In the genomic region with DNA sequence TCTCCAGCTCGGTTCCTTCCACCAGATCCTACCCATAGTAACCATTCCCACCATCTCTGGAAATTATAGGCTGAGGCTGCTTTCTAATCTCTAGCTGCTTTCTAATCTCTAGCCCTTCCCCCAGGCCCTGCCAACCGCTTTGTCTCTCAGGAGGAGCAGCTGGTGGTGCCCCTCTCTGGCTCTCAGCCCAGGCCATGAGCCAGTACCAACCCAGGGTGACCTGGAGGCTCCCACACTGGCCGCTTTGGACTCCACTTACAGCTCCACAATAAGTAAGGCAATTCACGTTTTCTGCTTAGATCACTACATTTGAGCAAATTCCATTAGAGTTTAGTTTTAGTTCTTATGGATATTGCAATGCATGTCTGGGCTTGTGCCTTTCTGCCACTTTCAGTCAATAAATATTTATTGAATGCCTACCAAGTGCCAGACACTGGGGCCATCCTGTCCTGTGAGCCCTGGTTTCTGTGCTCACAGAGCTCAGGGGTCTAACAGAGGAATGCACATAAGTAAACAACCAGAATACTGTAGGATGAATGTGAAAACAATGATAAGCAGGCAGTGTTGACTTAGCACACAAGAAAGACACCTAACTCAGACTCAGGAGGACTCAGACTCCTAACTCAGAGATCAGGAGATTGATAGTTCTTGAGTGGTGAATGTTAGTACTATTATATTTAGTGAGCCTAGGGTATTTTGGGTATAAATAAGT, we compare ENCODE assay signal across 18 cellular contexts. TPM values are rescaled to one million over a fixed set of nuclear protein-coding genes. Genes with fewer than 3 reads are reported as not detected.
DNase-seq lines count a peak whose midpoint lies in the region; ATAC-seq, FAIRE-seq and TF ChIP-seq lines count a peak whose summit lies in the region.
"Had no signal": no experiment of that assay in that cellular context is flagged by ENCODE, and none has a peak within 500 bp of the region (broad histone marks: within the 10 kb centered on the region; RNA-seq: fewer than 3 reads in every experiment).

No MANE protein-coding gene starts in this region.

- H3K4ac ChIP-seq in IMR-90 (ENCODE audit: low read depth, low read length) = peak overlapping the region; percentile 58; the same call in 1 of the 2 replicates

- no peak overlapping the region for H2BK20ac ChIP-seq in IMR-90 (ENCODE audit: low read depth, low read length)

- H3K36me3 ChIP-seq in mammary epithelial cell (ENCODE audit: insufficient read depth, low read length) (peaks cover 33% of the 10 kb centered on the region), IMR-90 (ENCODE audit: control insufficient read depth, insufficient read depth, low read length) (peaks cover 40% of the 10 kb centered on the region), endothelial cell of umbilical vein (ENCODE audit: control insufficient read depth in 2 of 2, extremely low read depth in 1 of 2, insufficient read depth in 2 of 2, low read length in 2 of 2) (peaks cover 2 to 22% of the 10 kb centered on the region in 2 experiments)

- H2BK15ac ChIP-seq in IMR-90 (ENCODE audit: low read depth, low read length) = no peak overlapping the region

- H3K23ac ChIP-seq in IMR-90 (ENCODE audit: low read depth, low read length) = peak overlapping the region; percentile 35; the same call in 1 of the 2 replicates

- no peak overlapping the region; the same call in 1 of the 2 replicates for H4K91ac ChIP-seq in IMR-90 (ENCODE audit: insufficient read depth, low read depth, low read length)

- no peak overlapping the region for H3K14ac ChIP-seq in IMR-90 (replicated peaks; ENCODE audit: low read depth, low read length)

- H3K4me1 ChIP-seq in mammary epithelial cell (ENCODE audit: insufficient read depth, low read length) (peaks cover 7% of the 10 kb centered on the region), IMR-90 (ENCODE audit: control insufficient read depth, insufficient read depth, low read length) (peaks cover 6% of the 10 kb centered on the region; the same call in 1 of the 2 replicates), endothelial cell of umbilical vein (ENCODE audit: control insufficient read depth, extremely low read depth, insufficient read depth, low read length) (no peaks in the 10 kb centered on the region)

- CTCF ChIA-PET in MCF 10A (lab: Yijun Ruan, JAX) = interaction anchor here (0.8 to 1.8 kb wide), 4 partner anchors 19 to 98 kb away, joined by 3 to 7 read pairs (median 3); no protein-coding TSS in a partner anchor
- CTCF ChIA-PET in mammary epithelial cell (lab: Charles Lee; ENCODE audit: low non-redundant PET) = no interaction called here
- CTCF ChIA-PET in IMR-90 (lab: Yijun Ruan, JAX) = no interaction called here
- CTCF ChIA-PET in endothelial cell of umbilical vein (lab: Charles Lee) = no interaction called here

- no peak for TF ChIP-seq POLR2A in IMR-90 (IDR thresholded peaks at IDR 0.05; ENCODE audit: low read depth, low read length)
- TF ChIP-seq POLR2A in endothelial cell of umbilical vein (IDR thresholded peaks at IDR 0.05; ENCODE audit: low read depth, low read length) = no peak

- H3K9me3 Mint-ChIP-seq in MCF 10A (ENCODE audit: unreplicated experiment) = no peaks in the 10 kb centered on the region
- H3K9me3 Mint-ChIP-seq: CD8-positive, alpha-beta T cell had no signal

- dilution Hi-C loops in mammary epithelial cell (cut with HindIII; ENCODE audit: low sequenced_read_pairs) (no loop called here), IMR-90 (cut with HindIII; ENCODE audit: low sequenced_read_pairs, unreplicated experiment) (no loop called here), endothelial cell of umbilical vein (cut with MboI; ENCODE audit: extremely low pct_ligation_motif_present, low sequenced_read_pairs) (no loop called here)

- H3K79me2 ChIP-seq in mammary epithelial cell (ENCODE audit: insufficient read depth, low read length) = no peaks in the 10 kb centered on the region
- H3K79me2 ChIP-seq in endothelial cell of umbilical vein (ENCODE audit: control insufficient read depth, insufficient read depth, low read length) = no peaks in the 10 kb centered on the region

- H3K4me1 Mint-ChIP-seq in MCF 10A (ENCODE audit: insufficient read depth, unreplicated experiment) = no peaks in the 10 kb centered on the region

- peak; percentile 28 for FAIRE-seq in endothelial cell of umbilical vein (lab: Jason Lieb, UNC)
- FAIRE-seq: K562 had no signal

- H3K9me3 ChIP-seq in mammary epithelial cell (replicated peaks; ENCODE audit: insufficient read depth, low read length) = no peaks in the 10 kb centered on the region
- no peaks in the 10 kb centered on the region for H3K9me3 ChIP-seq in IMR-90 (ENCODE audit: control insufficient read depth, insufficient read depth, low read length)
- H3K9me3 ChIP-seq in endothelial cell of umbilical vein (replicated peaks; ENCODE audit: control insufficient read depth, insufficient read depth, low read length) = no peaks in the 10 kb centered on the region
- H3K9me3 ChIP-seq: neutrophil had no signal

- H2AK9ac ChIP-seq in IMR-90 (replicated peaks; ENCODE audit: low read depth, low read length, poor library complexity) = peak overlapping the region; percentile 2

- H3K27me3 Mint-ChIP-seq in MCF 10A (ENCODE audit: insufficient read depth, unreplicated experiment) = no peaks in the 10 kb centered on the region

- peak overlapping the region; percentile 5; the same call in 1 of the 2 replicates for H2BK120ac ChIP-seq in IMR-90 (ENCODE audit: low read depth, low read length)

- H3K56ac ChIP-seq in IMR-90 (ENCODE audit: extremely low read depth, insufficient read depth, low read length) = no peak overlapping the region

- 0 out of 4 replicates have a peak overlapping the region, but pooled peaks of 1 of the 2 experiments have one; percentile 14 for H4K8ac ChIP-seq in IMR-90 (ENCODE audit: low read depth in 2 of 2, low read length in 2 of 2)

- H3K9ac ChIP-seq in mammary epithelial cell (ENCODE audit: insufficient read depth, low read length) (no peak overlapping the region), IMR-90 (ENCODE audit: low read depth, low read length) (no peak overlapping the region), endothelial cell of umbilical vein (replicated peaks; ENCODE audit: extremely low read depth, insufficient read depth, low read length) (no peak overlapping the region)

- peak overlapping the region; percentile 43 for H2BK5ac ChIP-seq in IMR-90 (ENCODE audit: low read depth, low read length, poor library complexity, severe bottlenecking)

- in situ Hi-C loops in mammary epithelial cell (cut with MboI; ENCODE audit: low sequenced_read_pairs in 2 of 2) (no loop called here), IMR-90 (cut with MboI; ENCODE audit: low sequenced_read_pairs) (loop anchor here (10.0 kb wide), 1 partner anchor 61 kb away; no protein-coding TSS in a partner anchor)

- H4K20me1 ChIP-seq in mammary epithelial cell (ENCODE audit: insufficient read depth, low read length) (no peaks in the 10 kb centered on the region), IMR-90 (ENCODE audit: insufficient read depth, low read length) (no peaks in the 10 kb centered on the region), endothelial cell of umbilical vein (replicated peaks; ENCODE audit: control insufficient read depth, extremely low read depth, insufficient read depth, low read length) (no peaks in the 10 kb centered on the region)

- ATAC-seq in IMR-90 (ENCODE audit: low read depth) = peak; percentile 65
- ATAC-seq: CD8-positive, alpha-beta T cell; HCT116; K562 had no signal

- H3K27me3 ChIP-seq in mammary epithelial cell (ENCODE audit: insufficient read depth, low read length) (no peaks in the 10 kb centered on the region), IMR-90 (ENCODE audit: control insufficient read depth, insufficient read depth, low read length) (no peaks in the 10 kb centered on the region; the same call in 1 of the 2 replicates), endothelial cell of umbilical vein (ENCODE audit: control insufficient read depth in 2 of 2, insufficient read depth in 2 of 2, low read length in 2 of 2) (no peaks in the 10 kb centered on the region)
- H3K27me3 ChIP-seq: neutrophil had no signal

- peak overlapping the region; percentile 89 for H3K18ac ChIP-seq in IMR-90 (ENCODE audit: low read depth, low read length)

- peak overlapping the region; percentile 77 for H4K5ac ChIP-seq in IMR-90 (ENCODE audit: low read depth, low read length)

- POLR2A ChIA-PET in MCF 10A (lab: Yijun Ruan, JAX) = interaction anchor here (0.6 to 1.1 kb wide), 2 partner anchors 12 to 158 kb away, joined by 3 read pairs; a partner anchor contains a TSS
- POLR2A ChIA-PET in IMR-90 (lab: Charles Lee; ENCODE audit: unreplicated experiment) = interaction anchor here (0.7 kb wide), 1 partner anchor 22 kb away, joined by 3 read pairs; no protein-coding TSS in a partner anchor
- POLR2A ChIA-PET in endothelial cell of umbilical vein (lab: Charles Lee) = no interaction called here

- 91% methylated on average over 4 of the region's 4 CpGs for WGBS in mammary epithelial cell (ENCODE audit: low coverage, missing lambda C conversion rate)
- no CpG with 5 or more reads among the region's 4 CpGs for WGBS in IMR-90 (ENCODE audit: extremely low coverage in 2 of 2, insufficient read length in 1 of 2), 2 experiments

- H3K9me1 ChIP-seq in IMR-90 (ENCODE audit: insufficient read depth, low read length) = peaks cover 3% of the 10 kb centered on the region; the same call in 1 of the 2 replicates
- H3K9me1 ChIP-seq in endothelial cell of umbilical vein (replicated peaks; ENCODE audit: control insufficient read depth, extremely low read depth, insufficient read depth, low read length) = no peaks in the 10 kb centered on the region

- peaks cover 57% of the 10 kb centered on the region for H3K36me3 Mint-ChIP-seq in MCF 10A (ENCODE audit: insufficient read depth, unreplicated experiment)

- no TSS peak for BruUV-seq in MCF 10A (replicated peaks; lab: Mats Ljungman, UMichigan)
- no TSS peak for BruUV-seq in mammary epithelial cell (replicated peaks; lab: Mats Ljungman, UMichigan)
- BruUV-seq in IMR-90 (replicated peaks; lab: Mats Ljungman, UMichigan) = no TSS peak
- BruUV-seq in endothelial cell of umbilical vein (replicated peaks; lab: Mats Ljungman, UMichigan) = no TSS peak

- no peak overlapping the region for H3K4me2 ChIP-seq in mammary epithelial cell (ENCODE audit: insufficient read depth, low read depth, low read length)
- H3K4me2 ChIP-seq in IMR-90 (ENCODE audit: low read depth, low read length) = no peak overlapping the region
- H3K4me2 ChIP-seq in endothelial cell of umbilical vein (ENCODE audit: insufficient read depth, low read length) = no peak overlapping the region

- peak overlapping the region; percentile 20 for H3K27ac Mint-ChIP-seq in MCF 10A (ENCODE audit: low read depth, unreplicated experiment)
- H3K27ac Mint-ChIP-seq: CD8-positive, alpha-beta T cell had no signal

- DNase-seq in MCF 10A (ENCODE audit: unreplicated experiment) (no peak), mammary epithelial cell (no peak), IMR-90 (no peak), endothelial cell of umbilical vein (ENCODE audit: low read depth, low spot score) (peak; percentile 28), pons (ENCODE audit: low spot score) (peak; percentile 0), kidney glomerular epithelial cell (lab: John Stamatoyannopoulos, UW) (no peak), ureter (ENCODE audit: low spot score) (no peak), GM03348 (ENCODE audit: low spot score) (no peak)
- DNase-seq: CD8-positive, alpha-beta T cell; cortex of kidney; DMS79 treated with DMSO at 0.1 percent for 48 hours; hypothalamus; NCI-H2029 treated with DMSO at 0.1 percent for 48 hours; T-helper 9 cell had no signal

- TF ChIP-seq CTCF in MCF 10A (IDR thresholded peaks at IDR 0.05; ENCODE audit: unreplicated experiment) (no peak), mammary epithelial cell (conservative IDR thresholded peaks at IDR 0.05 in 1 of 2, IDR thresholded peaks at IDR 0.05 in 1 of 2; ENCODE audit: extremely low read depth in 1 of 2, insufficient read depth in 1 of 2, low read depth in 1 of 2, low read length in 2 of 2) (no peak), IMR-90 (conservative IDR thresholded peaks at IDR 0.05; ENCODE audit: low read depth, low read length) (no peak), endothelial cell of umbilical vein (IDR thresholded peaks at IDR 0.05; ENCODE audit: extremely low read depth in 1 of 2, insufficient read depth in 1 of 2, low read depth in 1 of 2, low read length in 2 of 2) (no peak)

- H3K4me3 ChIP-seq in mammary epithelial cell (replicated peaks in 1 of 3; ENCODE audit: insufficient read depth in 1 of 3, low read depth in 2 of 3, low read length in 3 of 3) (no peak overlapping the region), IMR-90 (ENCODE audit: insufficient read depth, low read depth, low read length) (no peak overlapping the region), endothelial cell of umbilical vein (replicated peaks in 1 of 3; ENCODE audit: insufficient read depth in 1 of 3, low read depth in 1 of 3, low read length in 3 of 3) (no peak overlapping the region)
- H3K4me3 ChIP-seq: K562 had no signal

- H2AFZ ChIP-seq in mammary epithelial cell (ENCODE audit: low read depth, low read length) = no peak overlapping the region
- H2AFZ ChIP-seq in IMR-90 (replicated peaks; ENCODE audit: low read length, poor library complexity) = no peak overlapping the region
- H2AFZ ChIP-seq in endothelial cell of umbilical vein (ENCODE audit: low read depth, low read length) = no peak overlapping the region

- peaks cover 0 to 6% of the 10 kb centered on the region in 2 experiments; a peak in 2 of 4 replicates for H3K79me1 ChIP-seq in IMR-90 (ENCODE audit: low read depth in 1 of 2, low read length in 2 of 2)

- no peak overlapping the region for H2AK5ac ChIP-seq in IMR-90 (ENCODE audit: low read depth, low read length)

- H3K27ac ChIP-seq in mammary epithelial cell (ENCODE audit: insufficient read depth, low read depth, low read length) (no peak overlapping the region), IMR-90 (ENCODE audit: insufficient read depth, low read length) (peak overlapping the region; percentile 68; the same call in 1 of the 2 replicates), endothelial cell of umbilical vein (ENCODE audit: insufficient read depth, low read depth, low read length) (no peak overlapping the region)
- H3K27ac ChIP-seq: HL-60, neutrophil had no signal

- TF ChIP-seq RAD21 in IMR-90 (IDR thresholded peaks at IDR 0.05; ENCODE audit: low read length) = no peak

- no peak overlapping the region for H3K4me3 Mint-ChIP-seq in MCF 10A (ENCODE audit: unreplicated experiment)
- H3K4me3 Mint-ChIP-seq: CD8-positive, alpha-beta T cell had no signal

- intact Hi-C loops in MCF 10A (cut with micrococcal nuclease) (no loop called here), mammary epithelial cell (cut with micrococcal nuclease) (no loop called here), IMR-90 (cut with micrococcal nuclease) (no loop called here), endothelial cell of umbilical vein (cut with micrococcal nuclease) (no loop called here)

RNA-seq across cellular contexts. Expression of a gene that starts 38.9 kb away (rescaled TPM):
- total RNA-seq in MCF 10A (2022) (89.6 and 94.7 TPM in 2 replicates), mammary epithelial cell (10 to 100 TPM; 19.7 to 66.0 TPM), IMR-90 (2012; rRNA removed) (41.0 and 43.0 TPM in 2 replicates), endothelial cell of umbilical vein (72.5 and 75.9 TPM in 2 replicates), ureter (76.4 TPM)
- polyA plus RNA-seq in mammary epithelial cell (43.5 TPM), IMR-90 (2012; rRNA removed) (34.3 and 35.8 TPM in 2 replicates), endothelial cell of umbilical vein (11.1 and 15.4 TPM in 2 replicates)
- polyA minus RNA-seq in mammary epithelial cell (116 TPM), endothelial cell of umbilical vein (52.3 and 57.2 TPM in 2 replicates)
- polyA plus RNA-seq in IMR-90 (2012; cell fraction: cytosol; rRNA removed) = 8.7 and 25.6 TPM in 2 replicates
- 11.1 and 37.4 TPM in 2 replicates for polyA plus RNA-seq in IMR-90 (2012; cell fraction: nucleus; rRNA removed; ENCODE audit: low replicate concordance)
- polyA plus RNA-seq in endothelial cell of umbilical vein (2011; cell fraction: cytosol; rRNA removed) = 22.2 and 26.3 TPM in 2 replicates
- polyA plus RNA-seq in endothelial cell of umbilical vein (2011; cell fraction: nucleus; rRNA removed) = 46.1 and 60.0 TPM in 2 replicates
- polyA plus RNA-seq in endothelial cell of umbilical vein (2012) = 35.0 and 46.1 TPM in 2 replicates
- polyA minus RNA-seq in endothelial cell of umbilical vein (2011; cell fraction: cytosol; rRNA and poly(A)+ RNA removed) = 109 TPM
- polyA minus RNA-seq in endothelial cell of umbilical vein (2011; cell fraction: nucleus; rRNA and poly(A)+ RNA removed) = 27.8 and 47.7 TPM in 2 replicates

RNA-seq across cellular contexts. Expression of a gene that starts 39.1 kb away (rescaled TPM):
- 0.82 and 1.0 TPM in 2 replicates for total RNA-seq in MCF 10A (2022)
- total RNA-seq in mammary epithelial cell = 1 to 10 TPM; 1.0 to 1.2 TPM
- 0.23 TPM for polyA plus RNA-seq in mammary epithelial cell
- polyA minus RNA-seq in mammary epithelial cell = not detected
- 0.36 and 0.83 TPM in 2 replicates for total RNA-seq in IMR-90 (2012; rRNA removed)
- polyA plus RNA-seq in IMR-90 (2012; rRNA removed) = 0.31 and 0.39 TPM in 2 replicates
- 0.14 and 0.30 TPM in 2 replicates for polyA plus RNA-seq in IMR-90 (2012; cell fraction: cytosol; rRNA removed)
- polyA plus RNA-seq in IMR-90 (2012; cell fraction: nucleus; rRNA removed; ENCODE audit: low replicate concordance) = 0.27 and 0.62 TPM in 2 replicates
- 0.42 and 0.86 TPM in 2 replicates for total RNA-seq in endothelial cell of umbilical vein
- polyA plus RNA-seq in endothelial cell of umbilical vein = 0.23 TPM in 1 of 2 replicates, not detected in the other
- 0.08 and 0.09 TPM in 2 replicates for polyA plus RNA-seq in endothelial cell of umbilical vein (2011; cell fraction: cytosol; rRNA removed)
- polyA plus RNA-seq in endothelial cell of umbilical vein (2011; cell fraction: nucleus; rRNA removed) = 0.27 and 0.38 TPM in 2 replicates
- polyA plus RNA-seq in endothelial cell of umbilical vein (2012) = 0.15 and 0.39 TPM in 2 replicates
- 0.40 TPM in 1 of 2 replicates, not detected in the other for polyA minus RNA-seq in endothelial cell of umbilical vein
- polyA minus RNA-seq in endothelial cell of umbilical vein (2011; cell fraction: cytosol; rRNA and poly(A)+ RNA removed) = not detected
- polyA minus RNA-seq in endothelial cell of umbilical vein (2011; cell fraction: nucleus; rRNA and poly(A)+ RNA removed) = 0.29 TPM in 2 replicates
- 1.2 TPM for total RNA-seq in ureter

RNA-seq across cellular contexts. Expression of a gene that starts 50.6 kb away (rescaled TPM):
- 113 and 115 TPM in 2 replicates for total RNA-seq in MCF 10A (2022)
- 10 to 100 TPM; 71.7 to 74.6 TPM for total RNA-seq in mammary epithelial cell
- polyA plus RNA-seq in mammary epithelial cell = 140 TPM
- polyA minus RNA-seq in mammary epithelial cell = 82.7 TPM
- total RNA-seq in IMR-90 (2012; rRNA removed) = 80.5 and 99.8 TPM in 2 replicates
- polyA plus RNA-seq in IMR-90 (2012; rRNA removed) = 118 and 125 TPM in 2 replicates
- polyA plus RNA-seq in IMR-90 (2012; cell fraction: cytosol; rRNA removed) = 142 and 162 TPM in 2 replicates
- polyA plus RNA-seq in IMR-90 (2012; cell fraction: nucleus; rRNA removed; ENCODE audit: low replicate concordance) = 53.3 and 65.7 TPM in 2 replicates
- 81.4 and 82.3 TPM in 2 replicates for total RNA-seq in endothelial cell of umbilical vein
- polyA plus RNA-seq in endothelial cell of umbilical vein = 163 and 171 TPM in 2 replicates
- polyA plus RNA-seq in endothelial cell of umbilical vein (2011; cell fraction: cytosol; rRNA removed) = 163 and 200 TPM in 2 replicates
- polyA plus RNA-seq in endothelial cell of umbilical vein (2011; cell fraction: nucleus; rRNA removed) = 66.2 and 71.0 TPM in 2 replicates
- 77.3 and 95.3 TPM in 2 replicates for polyA plus RNA-seq in endothelial cell of umbilical vein (2012)
- polyA minus RNA-seq in endothelial cell of umbilical vein = 67.9 and 79.0 TPM in 2 replicates
- polyA minus RNA-seq in endothelial cell of umbilical vein (2011; cell fraction: cytosol; rRNA and poly(A)+ RNA removed) = 132 TPM
- 7.4 and 8.2 TPM in 2 replicates for polyA minus RNA-seq in endothelial cell of umbilical vein (2011; cell fraction: nucleus; rRNA and poly(A)+ RNA removed)
- total RNA-seq in ureter = 92.0 TPM

Comparison
In these comparisons a context has a peak if more than half of its experiments do, and no peak if none do; other contexts are left out.
1. DNase-seq: peak in endothelial cell of umbilical vein (single experiment) and pons (single experiment); none in MCF 10A (single experiment), mammary epithelial cell (single experiment), IMR-90 (single experiment), kidney glomerular epithelial cell (single experiment), ureter (single experiment) and GM03348 (single experiment).